1 cellular context compared by ENCODE assay signal in genomic region chr6:32154514-32155161, GRCh38.
TF ChIP-seq lines count a peak whose summit lies in the region.

No MANE protein-coding gene starts in this region.

TF ChIP-seq in HepG2, 621 proteins besides CTCF, POLR2A, EP300 and RAD21 (continued from another document and continues in another):
- no peak for TF ChIP-seq NR2F1 (CRISPR knock-in tag; IDR thresholded peaks at IDR 0.05)
- TF ChIP-seq ZBTB7A (CRISPR knock-in tag; IDR thresholded peaks at IDR 0.05), result no peak; the same call in 1 of the 2 replicates
- TF ChIP-seq DNMT1 (CRISPR knock-in tag; IDR thresholded peaks at IDR 0.05), result 0 out of 2 replicates have a peak, but pooled peaks have one; percentile 17
- peak; percentile 76 for TF ChIP-seq ARID4A (CRISPR knock-in tag; IDR thresholded peaks at IDR 0.05; ENCODE audit: borderline replicate concordance)
- TF ChIP-seq GABPA (IDR thresholded peaks at IDR 0.05; ENCODE audit: low read depth, low read length), result no peak
- TF ChIP-seq GABPA (CRISPR knock-in tag; IDR thresholded peaks at IDR 0.05; ENCODE audit: low read depth), result no peak
- TF ChIP-seq ZNF790 (CRISPR knock-in tag; IDR thresholded peaks at IDR 0.05; ENCODE audit: borderline replicate concordance), result no peak
- peak; percentile 73 for TF ChIP-seq GATAD2A (CRISPR knock-in tag; IDR thresholded peaks at IDR 0.05)
- 0 out of 2 replicates have a peak, but pooled peaks have one; percentile 39 for TF ChIP-seq E2F5 (CRISPR knock-in tag; conservative IDR thresholded peaks at IDR 0.05)
- 0 out of 2 replicates have a peak, but pooled peaks have one; percentile 15 for TF ChIP-seq ZNF772 (CRISPR knock-in tag; IDR thresholded peaks at IDR 0.05)
- 0 out of 2 replicates have a peak, but pooled peaks have one; percentile 5 for TF ChIP-seq ZNF710 (CRISPR knock-in tag; IDR thresholded peaks at IDR 0.05; ENCODE audit: borderline replicate concordance)
- TF ChIP-seq ZNF83 (CRISPR knock-in tag; IDR thresholded peaks at IDR 0.05; ENCODE audit: borderline replicate concordance), result 0 out of 2 replicates have a peak, but pooled peaks have one; percentile 83
- TF ChIP-seq ZNF281 (CRISPR knock-in tag; IDR thresholded peaks at IDR 0.05; ENCODE audit: borderline replicate concordance), result peak; percentile 67
- no peak for TF ChIP-seq ZNF746 (CRISPR knock-in tag; IDR thresholded peaks at IDR 0.05)
- TF ChIP-seq TCF7L2 (IDR thresholded peaks at IDR 0.05; ENCODE audit: low read depth, low read length), result no peak
- TF ChIP-seq GZF1 (CRISPR knock-in tag; IDR thresholded peaks at IDR 0.05), result peak; percentile 92; the same call in 1 of the 2 replicates
- peak; percentile 9; the same call in 1 of the 2 replicates for TF ChIP-seq ZNF543 (CRISPR knock-in tag; IDR thresholded peaks at IDR 0.05)
- TF ChIP-seq ZNF605 (CRISPR knock-in tag; IDR thresholded peaks at IDR 0.05), result no peak; the same call in 1 of the 2 replicates
- no peak for TF ChIP-seq FOSL1 (CRISPR knock-in tag; IDR thresholded peaks at IDR 0.05; ENCODE audit: borderline replicate concordance)
- no peak for TF ChIP-seq ZNF460 (CRISPR knock-in tag; IDR thresholded peaks at IDR 0.05; ENCODE audit: borderline replicate concordance)
- TF ChIP-seq THAP7 (CRISPR knock-in tag; IDR thresholded peaks at IDR 0.05), result peak; percentile 89
- no peak for TF ChIP-seq EED (CRISPR knock-in tag; IDR thresholded peaks at IDR 0.05)
- no peak; the same call in 1 of the 2 replicates for TF ChIP-seq SP5 (CRISPR knock-in tag; IDR thresholded peaks at IDR 0.05; ENCODE audit: borderline replicate concordance, low read depth)
- no peak for TF ChIP-seq TBL1XR1 (IDR thresholded peaks at IDR 0.05; ENCODE audit: borderline replicate concordance, low read length, partially characterized antibody)
- TF ChIP-seq MTA1 (CRISPR knock-in tag; IDR thresholded peaks at IDR 0.05; ENCODE audit: borderline replicate concordance), result peak; percentile 83; the same call in 1 of the 2 replicates
- TF ChIP-seq PRDM4 (CRISPR knock-in tag; IDR thresholded peaks at IDR 0.05; ENCODE audit: borderline replicate concordance), result no peak
- no peak for TF ChIP-seq SETDB1 (CRISPR knock-in tag; IDR thresholded peaks at IDR 0.05; ENCODE audit: borderline replicate concordance)
- no peak for TF ChIP-seq KAT2B (IDR thresholded peaks at IDR 0.05; ENCODE audit: borderline replicate concordance, low read depth, low read length)
- peak; percentile 20; the same call in 1 of the 2 replicates for TF ChIP-seq SMAD3 (CRISPR knock-in tag; IDR thresholded peaks at IDR 0.05)
- peak; percentile 56; the same call in 1 of the 2 replicates for TF ChIP-seq ARNT2 (CRISPR knock-in tag; IDR thresholded peaks at IDR 0.05; ENCODE audit: low read depth)
- TF ChIP-seq CENPX (CRISPR knock-in tag; IDR thresholded peaks at IDR 0.05), result no peak
- TF ChIP-seq ZMYM3 (CRISPR knock-in tag; IDR thresholded peaks at IDR 0.05), result peak; percentile 79
- no peak for TF ChIP-seq PHF5A (CRISPR knock-in tag; IDR thresholded peaks at IDR 0.05; ENCODE audit: low read depth, unreplicated experiment)
- TF ChIP-seq PPARG (CRISPR knock-in tag; conservative IDR thresholded peaks at IDR 0.05), result 0 out of 2 replicates have a peak, but pooled peaks have one; percentile 10
- TF ChIP-seq THAP8 (CRISPR knock-in tag; IDR thresholded peaks at IDR 0.05; ENCODE audit: borderline replicate concordance), result no peak
- TF ChIP-seq PRPF4 (IDR thresholded peaks at IDR 0.05; ENCODE audit: low read depth, low read length, poor library complexity, severe bottlenecking), result no peak
- no peak for TF ChIP-seq RARA (CRISPR knock-in tag; IDR thresholded peaks at IDR 0.05)
- peak; percentile 61; the same call in 1 of the 2 replicates for TF ChIP-seq ZNF274 (CRISPR knock-in tag; IDR thresholded peaks at IDR 0.05)
- no peak for TF ChIP-seq KDM3A (CRISPR knock-in tag; IDR thresholded peaks at IDR 0.05; ENCODE audit: low read depth)
- no peak for TF ChIP-seq ZNF574 (CRISPR knock-in tag; IDR thresholded peaks at IDR 0.05)
- no peak for TF ChIP-seq KLF6 (CRISPR knock-in tag; IDR thresholded peaks at IDR 0.05)
- TF ChIP-seq RNF2 (conservative IDR thresholded peaks at IDR 0.05; ENCODE audit: low read depth), result no peak
- TF ChIP-seq ZNF550 (CRISPR knock-in tag; IDR thresholded peaks at IDR 0.05; ENCODE audit: borderline replicate concordance), result peak; percentile 27; the same call in 1 of the 2 replicates
- no peak for TF ChIP-seq ZNF138 (CRISPR knock-in tag; IDR thresholded peaks at IDR 0.05; ENCODE audit: low read depth)
- TF ChIP-seq ZZZ3 (CRISPR knock-in tag; IDR thresholded peaks at IDR 0.05; ENCODE audit: borderline replicate concordance), result no peak
- no peak for TF ChIP-seq ZNF841 (CRISPR knock-in tag; IDR thresholded peaks at IDR 0.05; ENCODE audit: borderline replicate concordance)
- no peak; the same call in 1 of the 2 replicates for TF ChIP-seq ELF4 (CRISPR knock-in tag; IDR thresholded peaks at IDR 0.05; ENCODE audit: borderline replicate concordance)
- no peak for TF ChIP-seq JUNB (CRISPR knock-in tag; IDR thresholded peaks at IDR 0.05; ENCODE audit: borderline replicate concordance)
- TF ChIP-seq ZNF292 (CRISPR knock-in tag; IDR thresholded peaks at IDR 0.05; ENCODE audit: borderline replicate concordance, low read depth), result peak; percentile 83; the same call in 1 of the 2 replicates
- TF ChIP-seq ZNF737 (CRISPR knock-in tag; IDR thresholded peaks at IDR 0.05; ENCODE audit: borderline replicate concordance), result no peak
- TF ChIP-seq HHEX (CRISPR knock-in tag; IDR thresholded peaks at IDR 0.05), result no peak
- peak; percentile 43; the same call in 1 of the 2 replicates for TF ChIP-seq ZNF33B (CRISPR knock-in tag; IDR thresholded peaks at IDR 0.05)
- no peak for TF ChIP-seq NFATC3 (CRISPR knock-in tag; IDR thresholded peaks at IDR 0.05)
